1 cellular context compared by ENCODE assay signal in the genomic region with DNA sequence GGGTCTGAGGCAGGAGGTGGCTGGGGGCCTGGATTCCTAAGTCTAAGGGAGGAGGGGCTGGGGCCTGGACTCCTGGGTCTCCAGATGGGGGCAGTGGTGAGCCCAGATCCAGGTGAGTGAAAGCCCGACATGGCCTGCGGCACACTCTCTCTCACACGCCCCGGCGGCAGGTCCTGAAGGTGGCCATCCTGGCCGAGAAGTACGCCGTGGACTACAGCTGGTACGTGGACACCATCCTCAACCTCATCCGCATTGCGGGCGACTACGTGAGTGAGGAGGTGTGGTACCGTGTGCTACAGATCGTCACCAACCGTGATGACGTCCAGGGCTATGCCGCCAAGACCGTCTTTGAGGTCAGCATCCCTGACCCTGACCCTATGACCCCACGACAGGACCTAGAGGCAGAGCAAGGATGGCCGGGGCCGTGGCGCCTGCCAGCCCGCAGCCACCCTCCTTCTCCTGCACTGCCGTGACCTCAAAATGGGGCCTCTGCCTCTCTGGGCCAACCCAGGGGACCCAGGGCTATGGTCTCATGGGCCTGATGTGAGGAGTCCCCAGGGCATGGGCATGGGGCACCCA.
TF ChIP-seq lines count a peak whose summit lies in the region.

No MANE protein-coding gene starts in this region.

TF ChIP-seq in H1, 55 proteins besides CTCF, POLR2A, EP300 and RAD21 (continued from another document):
- TF ChIP-seq, protein P1, sequence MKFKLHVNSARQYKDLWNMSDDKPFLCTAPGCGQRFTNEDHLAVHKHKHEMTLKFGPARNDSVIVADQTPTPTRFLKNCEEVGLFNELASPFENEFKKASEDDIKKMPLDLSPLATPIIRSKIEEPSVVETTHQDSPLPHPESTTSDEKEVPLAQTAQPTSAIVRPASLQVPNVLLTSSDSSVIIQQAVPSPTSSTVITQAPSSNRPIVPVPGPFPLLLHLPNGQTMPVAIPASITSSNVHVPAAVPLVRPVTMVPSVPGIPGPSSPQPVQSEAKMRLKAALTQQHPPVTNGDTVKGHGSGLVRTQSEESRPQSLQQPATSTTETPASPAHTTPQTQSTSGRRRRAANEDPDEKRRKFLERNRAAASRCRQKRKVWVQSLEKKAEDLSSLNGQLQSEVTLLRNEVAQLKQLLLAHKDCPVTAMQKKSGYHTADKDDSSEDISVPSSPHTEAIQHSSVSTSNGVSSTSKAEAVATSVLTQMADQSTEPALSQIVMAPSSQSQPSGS (IDR thresholded peaks at IDR 0.05; ENCODE audit: low read length): no peak
- TF ChIP-seq SAP30 (IDR thresholded peaks at IDR 0.05; ENCODE audit: insufficient read depth, insufficient replicate concordance, low read length): no peak
- no peak for TF ChIP-seq CREB1 (IDR thresholded peaks at IDR 0.05)
- TF ChIP-seq, protein P2, sequence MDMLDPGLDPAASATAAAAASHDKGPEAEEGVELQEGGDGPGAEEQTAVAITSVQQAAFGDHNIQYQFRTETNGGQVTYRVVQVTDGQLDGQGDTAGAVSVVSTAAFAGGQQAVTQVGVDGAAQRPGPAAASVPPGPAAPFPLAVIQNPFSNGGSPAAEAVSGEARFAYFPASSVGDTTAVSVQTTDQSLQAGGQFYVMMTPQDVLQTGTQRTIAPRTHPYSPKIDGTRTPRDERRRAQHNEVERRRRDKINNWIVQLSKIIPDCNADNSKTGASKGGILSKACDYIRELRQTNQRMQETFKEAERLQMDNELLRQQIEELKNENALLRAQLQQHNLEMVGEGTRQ (IDR thresholded peaks at IDR 0.05; ENCODE audit: low read length): no peak
- no peak for TF ChIP-seq RFX5 (IDR thresholded peaks at IDR 0.05; ENCODE audit: borderline replicate concordance, low read depth, low read length)
- no peak for TF ChIP-seq SIN3A (conservative IDR thresholded peaks at IDR 0.05 in 1 of 2, IDR thresholded peaks at IDR 0.05 in 1 of 2; ENCODE audit: low read depth in 1 of 2, low read length in 2 of 2)
